20 cellular contexts compared by ENCODE assay signal in the genomic region with DNA sequence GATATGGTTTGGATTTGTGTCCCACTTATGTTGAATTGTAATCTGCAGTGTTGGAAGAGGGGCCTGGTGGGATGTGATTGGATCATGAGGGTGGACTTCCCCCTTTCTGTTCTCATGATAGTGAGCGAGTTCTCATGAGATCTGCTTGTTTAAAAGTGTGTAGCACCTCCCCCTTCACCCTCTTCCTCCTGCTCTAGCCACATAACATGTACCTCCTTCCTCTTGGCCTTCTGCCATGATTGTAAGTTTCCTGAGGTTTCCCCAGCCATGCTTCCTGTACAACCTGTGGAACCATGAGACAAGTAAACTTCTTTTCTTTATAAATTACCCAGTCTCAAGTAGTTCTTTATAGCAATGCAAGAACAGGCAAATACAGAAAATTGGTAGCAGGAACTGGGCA.
A peak's percentile ranks its signal among the peaks of the same experiment; 100 is the strongest.
DNase-seq lines count a peak whose midpoint lies in the region; TF ChIP-seq lines count a peak whose summit lies in the region.
"Had no signal": no experiment of that assay in that cellular context is flagged by ENCODE, and none has a peak within 500 bp of the region (broad histone marks: within the 10 kb centered on the region; RNA-seq: fewer than 3 reads in every experiment).

No MANE protein-coding gene starts in this region.

- DNase-seq in DMS53 (lab: John Stamatoyannopoulos, UW) (peak; percentile 2), DMS53 treated with DMSO at 0.1 percent for 48 hours (lab: John Stamatoyannopoulos, UW; ENCODE audit: unreplicated experiment) (no peak), CMK (ENCODE audit: low read depth) (peak; percentile 93), NB4 (ENCODE audit: low read depth) (peak; percentile 1), dermis blood vessel endothelial cell (peak; percentile 14), NCI-H1105 treated with DMSO at 0.1 percent for 48 hours (lab: John Stamatoyannopoulos, UW) (no peak), EL (no peak)
- DNase-seq in activated effector memory CD4-positive, alpha-beta T cell treated with Interleukin-2 at 50 U/mL for 16 hours: no peak
- DNase-seq: activated CD4-positive, CD25-positive, alpha-beta regulatory T cell treated with anti-CD3 and anti-CD28 coated beads, Interleukin-2, amount 50 U/mL, for 72 hours; activated CD8-positive, alpha-beta T cell treated with anti-CD3 and anti-CD28 coated beads for 36 hours; cerebellar nuclear complex; NCI-H1694; NCI-H510A; posterior cingulate gyrus; right lobe of liver; SHP77 treated with DMSO at 0.1 percent for 48 hours; stimulated activated CD4-positive, alpha-beta T cell treated with anti-CD3 and anti-CD28 coated beads, Interleukin-4, amount 100 ng/mL, for 4 hours; T1000 had no signal

- no peak overlapping the region for H3K4me3 ChIP-seq in NB4 (ENCODE audit: low read depth, low read length)
- H3K4me3 ChIP-seq: gastroesophageal sphincter, right lobe of liver, suprapubic skin had no signal

- TF ChIP-seq POLR2A in NB4 (IDR thresholded peaks at IDR 0.05; ENCODE audit: extremely low read depth, insufficient read length): no peak

- TF ChIP-seq CTCF in NB4 (IDR thresholded peaks at IDR 0.05; ENCODE audit: low read depth, low read length): no peak

Comparison
In these comparisons a context has a peak if more than half of its experiments do, and no peak if none do; other contexts are left out.
1. DNase-seq: peak in DMS53 (single experiment), CMK (single experiment), NB4 (single experiment) and dermis blood vessel endothelial cell (single experiment); none in DMS53 treated with DMSO at 0.1 percent for 48 hours (single experiment), NCI-H1105 treated with DMSO at 0.1 percent for 48 hours (single experiment), EL (single experiment) and activated effector memory CD4-positive, alpha-beta T cell treated with Interleukin-2 at 50 U/mL for 16 hours (single experiment).